In genomic region chr1:85884372-85885035, GRCh38 we compare ENCODE assay signal across 8 cellular contexts.
DNase-seq lines count a peak whose midpoint lies in the region; ATAC-seq and TF ChIP-seq lines count a peak whose summit lies in the region.

No MANE protein-coding gene starts in this region.

- in situ Hi-C loops in KBM-7 (cut with MboI; ENCODE audit: low pct_unique_long_range_greater_than_20kb, low sequenced_read_pairs) = no loop called here

- ATAC-seq in SK-N-SH treated with all-trans-retinoic acid at 6 μM for 48 hours (peak; percentile 74), HG03442 (IDR thresholded peaks at IDR 0.05; ENCODE audit: unreplicated experiment) (no peak)

- DNase-seq in H4 (ENCODE audit: low spot score) = peak; percentile 14
- peak; percentile 8 for DNase-seq in hepatic stellate cell (ENCODE audit: low spot score)
- DNase-seq in NCI-H2196 (lab: John Stamatoyannopoulos, UW; ENCODE audit: unreplicated experiment) = no peak
- no peak for DNase-seq in GOT3 (lab: John Stamatoyannopoulos, UW)
- DNase-seq in KBM-7 = no peak

- TF ChIP-seq CTCF in 22Rv1 (IDR thresholded peaks at IDR 0.05) = peak; percentile 65

- H3K27ac ChIP-seq in 22Rv1 = no peak overlapping the region

TF ChIP-seq in SK-N-SH treated with all-trans-retinoic acid at 6 μM for 48 hours, 23 proteins besides CTCF, POLR2A, EP300 and RAD21:
- TF ChIP-seq OSR1 (CRISPR knock-in tag; IDR thresholded peaks at IDR 0.05) (no peak), ISL1 (CRISPR knock-in tag; IDR thresholded peaks at IDR 0.05) (no peak), ZFP30 (CRISPR knock-in tag; IDR thresholded peaks at IDR 0.05) (no peak), ZFP3 (CRISPR knock-in tag; IDR thresholded peaks at IDR 0.05) (no peak), POU6F1 (CRISPR knock-in tag; IDR thresholded peaks at IDR 0.05; ENCODE audit: borderline replicate concordance, low read depth) (no peak), CREB5 (CRISPR knock-in tag; IDR thresholded peaks at IDR 0.05; ENCODE audit: low read depth) (no peak), TSHZ2 (CRISPR knock-in tag; IDR thresholded peaks at IDR 0.05) (no peak), ARNTL (CRISPR knock-in tag; IDR thresholded peaks at IDR 0.05; ENCODE audit: borderline replicate concordance, low read depth) (no peak), ESRRG (CRISPR knock-in tag; IDR thresholded peaks at IDR 0.05) (no peak), ZC3H10 (CRISPR knock-in tag; IDR thresholded peaks at IDR 0.05) (no peak), CSRNP3 (CRISPR knock-in tag; IDR thresholded peaks at IDR 0.05) (no peak), ZNF565 (CRISPR knock-in tag; conservative IDR thresholded peaks at IDR 0.05; ENCODE audit: low read depth) (no peak)

Comparison
In these comparisons a context has a peak if more than half of its experiments do, and no peak if none do; other contexts are left out.
1. DNase-seq: peak in H4 (single experiment) and hepatic stellate cell (single experiment); none in NCI-H2196 (single experiment), GOT3 (single experiment) and KBM-7 (single experiment).